ENCODE assay signal across 18 cellular contexts in the genomic region with DNA sequence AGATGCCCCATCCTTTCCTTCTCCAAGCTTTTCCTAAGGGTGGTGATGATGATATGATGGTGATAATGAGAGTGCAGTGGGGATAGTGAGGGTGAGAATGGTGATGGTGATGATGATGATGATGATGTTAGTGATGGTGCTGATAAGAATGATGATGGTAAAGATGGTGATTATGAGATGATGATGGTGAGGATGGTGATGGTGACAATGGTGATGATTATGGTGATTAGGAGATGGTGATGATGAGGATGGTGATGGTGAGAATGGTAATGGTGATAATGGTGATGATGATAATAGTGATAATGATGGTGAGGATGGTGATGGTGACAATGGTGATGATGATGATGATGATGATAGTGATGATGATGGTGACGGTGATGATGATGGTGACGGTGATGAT. TPM values are rescaled to one million over a fixed set of nuclear protein-coding genes. Genes with fewer than 3 reads are reported as not detected.
DNase-seq lines count a peak whose midpoint lies in the region; ATAC-seq, FAIRE-seq and TF ChIP-seq lines count a peak whose summit lies in the region.
"Had no signal": no experiment of that assay in that cellular context is flagged by ENCODE, and none has a peak within 500 bp of the region (broad histone marks: within the 10 kb centered on the region; RNA-seq: fewer than 3 reads in every experiment).

No MANE protein-coding gene starts in this region.

- in situ Hi-C loops in HepG2 (cut with HindIII; ENCODE audit: extremely low pct_ligation_motif_present, low pct_unique_long_range_greater_than_20kb) = no loop called here
- in situ Hi-C loops in K562 (cut with MboI) = no loop called here

- no peak for FAIRE-seq in HepG2 (lab: Jason Lieb, UNC)
- FAIRE-seq in K562 (lab: Jason Lieb, UNC) = peak; percentile 79
- FAIRE-seq: GM19239, H54 had no signal

- no peak overlapping the region for H4K8ac ChIP-seq in neuronal stem cell (ENCODE audit: low read depth, low read length)

- 4% methylated on average over 2 of the region's 2 CpGs for WGBS in HepG2 (ENCODE audit: low lambda C conversion rate)
- 31% methylated on average over 2 of the region's 2 CpGs for WGBS in right lobe of liver (ENCODE audit: insufficient coverage, low coverage, low lambda C conversion rate, missing lambda C conversion rate)
- 0% methylated on average over 2 of the region's 2 CpGs for WGBS in K562 (ENCODE audit: insufficient coverage, low coverage, missing lambda C conversion rate)
- WGBS in neuronal stem cell (ENCODE audit: extremely low coverage in 2 of 2, insufficient read length in 2 of 2, insufficient replicate concordance in 1 of 2), 2 donors = no CpG with 5 or more reads among the region's 2 CpGs

- no peak overlapping the region for H3K4me3 ChIP-seq in HepG2 (replicated peaks in 1 of 3; ENCODE audit: insufficient read depth in 1 of 3, low read depth in 2 of 3, low read length in 3 of 3)
- no peak overlapping the region for H3K4me3 ChIP-seq in right lobe of liver
- H3K4me3 ChIP-seq in K562 = no peak overlapping the region
- no peak overlapping the region for H3K4me3 ChIP-seq in neuronal stem cell (ENCODE audit: low read length in 2 of 2)

- H2BK12ac ChIP-seq in neuronal stem cell (ENCODE audit: low read length) = peak overlapping the region; percentile 23

- CTCF ChIA-PET in HepG2 (lab: Yijun Ruan, JAX; ENCODE audit: low intra/inter-chr PET ratio, low total read pairs) = no interaction called here
- CTCF ChIA-PET in K562 (lab: Yijun Ruan, JAX; ENCODE audit: low intra/inter-chr PET ratio) = no interaction called here
- CTCF ChIA-PET in activated CD4-positive, alpha-beta memory T cell treated with anti-CD3 and anti-CD28 coated beads for 36 hours (lab: Charles Lee) = interaction anchor here (1.9 to 2.5 kb wide), 2 partner anchors 52 to 58 kb away, joined by 8 read pairs; no protein-coding TSS in a partner anchor

- no peak overlapping the region for H2BK5ac ChIP-seq in neuronal stem cell (ENCODE audit: low read length)

- TF ChIP-seq RAD21 in HepG2 (CRISPR knock-in tag; IDR thresholded peaks at IDR 0.05) (no peak), K562 (CRISPR knock-in tag; conservative IDR thresholded peaks at IDR 0.05 in 1 of 2, IDR thresholded peaks at IDR 0.05 in 1 of 2) (no peak)

- BruUV-seq in HepG2 (replicated peaks; lab: Mats Ljungman, UMichigan) (no TSS peak), K562 (replicated peaks; lab: Mats Ljungman, UMichigan) (no TSS peak)

- H3K4ac ChIP-seq in neuronal stem cell (ENCODE audit: low read length) = no peak overlapping the region

- no peak overlapping the region for H3K18ac ChIP-seq in neuronal stem cell (ENCODE audit: low read length)

- no peak overlapping the region for H2AK5ac ChIP-seq in neuronal stem cell (ENCODE audit: low read depth, low read length)

- intact Hi-C loops in HepG2 (cut with micrococcal nuclease; ENCODE audit: unreplicated experiment) = no loop called here
- intact Hi-C loops in right lobe of liver (cut with DNase I) = loop anchor here in 1 of 2 donors (10.0 kb wide), 1 partner anchor 488 kb away; no protein-coding TSS in a partner anchor
- intact Hi-C loops in K562 (cut with micrococcal nuclease) = no loop called here
- intact Hi-C loops in activated CD4-positive, alpha-beta memory T cell treated with anti-CD3 and anti-CD28 coated beads for 36 hours (cut with micrococcal nuclease) = no loop called here

- H3K27ac ChIP-seq in HepG2 (ENCODE audit: extremely low read length, insufficient read depth, low read length) (no peak overlapping the region), right lobe of liver (no peak overlapping the region), K562 (ENCODE audit: extremely low read depth, low read depth, low read length) (no peak overlapping the region), neuronal stem cell (replicated peaks; ENCODE audit: low read length) (no peak overlapping the region)
- H3K27ac ChIP-seq: 22Rv1 had no signal

- H2AFZ ChIP-seq in HepG2 (ENCODE audit: low read length) = no peak overlapping the region
- H2AFZ ChIP-seq in K562 (ENCODE audit: low read depth, low read length) = no peak overlapping the region
- no peak overlapping the region for H2AFZ ChIP-seq in neuronal stem cell (ENCODE audit: low read length)

- no peaks in the 10 kb centered on the region for H3K9me1 ChIP-seq in K562 (ENCODE audit: control insufficient read depth, insufficient read depth, low read length)

- no peak overlapping the region for H3K27ac Mint-ChIP-seq in activated CD4-positive, alpha-beta memory T cell treated with anti-CD3 and anti-CD28 coated beads for 36 hours
- H3K27ac Mint-ChIP-seq: CD14-positive monocyte; CD8-positive, alpha-beta T cell had no signal

- H3K9me3 ChIP-seq in HepG2 (ENCODE audit: low read length) = no peaks in the 10 kb centered on the region
- no peaks in the 10 kb centered on the region for H3K9me3 ChIP-seq in right lobe of liver
- no peaks in the 10 kb centered on the region for H3K9me3 ChIP-seq in K562 (replicated peaks; ENCODE audit: control insufficient read depth, insufficient read depth, low read depth, low read length)
- peaks cover 0 to 7% of the 10 kb centered on the region in 2 donors for H3K9me3 ChIP-seq in neuronal stem cell (replicated peaks in 1 of 2; ENCODE audit: control insufficient read depth in 2 of 2, insufficient read depth in 1 of 2, low read depth in 1 of 2, low read length in 2 of 2)

- DNase-seq in HepG2 (ENCODE audit: low spot score) (no peak), right lobe of liver (no peak), K562 (ENCODE audit: extremely low read depth in 1 of 4, low spot score in 3 of 4) (no peak), neuronal stem cell (ENCODE audit: low spot score) (no peak)
- no peak for DNase-seq in activated CD4-positive, alpha-beta memory T cell treated with anti-CD3 and anti-CD28 coated beads for 36 hours
- DNase-seq: CD8-positive, alpha-beta T cell; COR-L47; DND-41; GDM1 had no signal

- H3K36me3 Mint-ChIP-seq in activated CD4-positive, alpha-beta memory T cell treated with anti-CD3 and anti-CD28 coated beads for 36 hours = no peaks in the 10 kb centered on the region
- H3K36me3 Mint-ChIP-seq: CD14-positive monocyte; CD8-positive, alpha-beta T cell had no signal

- TF ChIP-seq CTCF in HepG2 (CRISPR knock-in tag; IDR thresholded peaks at IDR 0.05) (no peak), right lobe of liver (IDR thresholded peaks at IDR 0.05) (no peak), K562 (IDR thresholded peaks at IDR 0.05 in 2 of 3, conservative IDR thresholded peaks at IDR 0.05 in 1 of 3; ENCODE audit: insufficient read depth in 2 of 3, low read depth in 1 of 3, low read length in 3 of 3) (no peak)

- no peak overlapping the region for H2BK120ac ChIP-seq in neuronal stem cell (ENCODE audit: low read depth, low read length)

- H3K27me3 Mint-ChIP-seq in activated CD4-positive, alpha-beta memory T cell treated with anti-CD3 and anti-CD28 coated beads for 36 hours = peaks cover 8% of the 10 kb centered on the region

- H4K91ac ChIP-seq in neuronal stem cell (ENCODE audit: low read depth, low read length, poor library complexity) = peak overlapping the region; percentile 96

- no peak overlapping the region for H3K9ac ChIP-seq in HepG2 (ENCODE audit: insufficient read depth, low read depth, low read length)
- no peak overlapping the region for H3K9ac ChIP-seq in K562 (ENCODE audit: insufficient read depth in 1 of 2, low read depth in 2 of 2, low read length in 2 of 2)
- peak overlapping the region; percentile 24 for H3K9ac ChIP-seq in neuronal stem cell (ENCODE audit: low read depth, low read length, poor library complexity)

- POLR2A ChIA-PET in HepG2 (lab: Yijun Ruan, JAX) = no interaction called here
- POLR2A ChIA-PET in K562 (lab: Yijun Ruan, JAX) = interaction anchor here (0.7 to 1.2 kb wide), 3 partner anchors 19 to 72 kb away, joined by 3 to 4 read pairs (median 4); no protein-coding TSS in a partner anchor
- POLR2A ChIA-PET in activated CD4-positive, alpha-beta memory T cell treated with anti-CD3 and anti-CD28 coated beads for 36 hours (lab: Charles Lee) = no interaction called here

- TF ChIP-seq EP300 in HepG2 (IDR thresholded peaks at IDR 0.05; ENCODE audit: low read depth in 2 of 2, low read length in 2 of 2) (no peak), HepG2 (CRISPR knock-in tag; IDR thresholded peaks at IDR 0.05; ENCODE audit: borderline replicate concordance) (no peak), K562 (IDR thresholded peaks at IDR 0.05; ENCODE audit: low read length) (no peak)

- no peaks in the 10 kb centered on the region for H3K9me3 Mint-ChIP-seq in activated CD4-positive, alpha-beta memory T cell treated with anti-CD3 and anti-CD28 coated beads for 36 hours
- H3K9me3 Mint-ChIP-seq: CD8-positive, alpha-beta T cell had no signal

- H3K14ac ChIP-seq in neuronal stem cell (ENCODE audit: low read length) = no peak overlapping the region

- H4K20me1 ChIP-seq in HepG2 (ENCODE audit: insufficient read depth, low read length) = no peaks in the 10 kb centered on the region
- peaks cover 2% of the 10 kb centered on the region; the same call in 1 of the 2 replicates for H4K20me1 ChIP-seq in K562 (replicated peaks; ENCODE audit: control insufficient read depth, insufficient read depth, low read length)

- no peaks in the 10 kb centered on the region for H3K4me1 Mint-ChIP-seq in activated CD4-positive, alpha-beta memory T cell treated with anti-CD3 and anti-CD28 coated beads for 36 hours (ENCODE audit: low read depth)
- H3K4me1 Mint-ChIP-seq: CD14-positive monocyte had no signal

- H3K4me2 ChIP-seq in HepG2 (ENCODE audit: low read depth, low read length) (no peak overlapping the region), K562 (ENCODE audit: insufficient read depth, low read length) (no peak overlapping the region), neuronal stem cell (ENCODE audit: insufficient read depth, low read length, poor library complexity, severe bottlenecking) (no peak overlapping the region)

- H3K36me3 ChIP-seq in HepG2 (replicated peaks in 1 of 2; ENCODE audit: control insufficient read depth in 1 of 2, insufficient read depth in 2 of 2, low read length in 2 of 2) (no peaks in the 10 kb centered on the region), right lobe of liver (no peaks in the 10 kb centered on the region), K562 (ENCODE audit: control insufficient read depth, insufficient read depth, low read length) (no peaks in the 10 kb centered on the region), neuronal stem cell (replicated peaks in 1 of 2; ENCODE audit: control insufficient read depth in 2 of 2, insufficient read depth in 2 of 2, low read length in 2 of 2) (no peaks in the 10 kb centered on the region)

- H3K27me3 ChIP-seq in HepG2 (ENCODE audit: control insufficient read depth in 1 of 2, insufficient read depth in 2 of 2, low read length in 2 of 2) (peaks cover 3 to 21% of the 10 kb centered on the region in 2 experiments), right lobe of liver (no peaks in the 10 kb centered on the region), K562 (ENCODE audit: control insufficient read depth in 2 of 2, insufficient read depth in 2 of 2, low read length in 2 of 2) (peaks cover 0 to 34% of the 10 kb centered on the region in 2 experiments; a peak in 2 of 5 replicates), neuronal stem cell (ENCODE audit: control insufficient read depth in 3 of 3, insufficient read depth in 3 of 3, low read depth in 1 of 3, low read length in 3 of 3) (peaks cover 0 to 36% (median 17%) of the 10 kb centered on the region in 3 experiments)

- no peak overlapping the region for H2BK15ac ChIP-seq in neuronal stem cell (ENCODE audit: low read length)

- ATAC-seq in HepG2 (no peak), right lobe of liver (no peak), K562 (no peak), GM21619 (IDR thresholded peaks at IDR 0.05; ENCODE audit: unreplicated experiment) (no peak), GM18909 (IDR thresholded peaks at IDR 0.05; ENCODE audit: poor library complexity, unreplicated experiment) (no peak)
- ATAC-seq: CD8-positive, alpha-beta T cell; HCT116 had no signal

- H3K79me1 ChIP-seq in neuronal stem cell (ENCODE audit: low read depth, low read length) = no peaks in the 10 kb centered on the region

- TF ChIP-seq POLR2A in HepG2 (IDR thresholded peaks at IDR 0.05; ENCODE audit: insufficient read depth in 1 of 2, low read depth in 2 of 2, low read length in 2 of 2) (no peak), right lobe of liver (IDR thresholded peaks at IDR 0.05) (no peak), K562 (conservative IDR thresholded peaks at IDR 0.05) (no peak)

- H3K23ac ChIP-seq in neuronal stem cell (ENCODE audit: low read depth, low read length, poor library complexity) = no peak overlapping the region

- H3K79me2 ChIP-seq in HepG2 (ENCODE audit: insufficient read depth, low read length) (no peaks in the 10 kb centered on the region), K562 (ENCODE audit: control insufficient read depth, insufficient read depth, low read length) (no peaks in the 10 kb centered on the region)

- H3K4me1 ChIP-seq in HepG2 (ENCODE audit: insufficient read depth, low read length) (peaks cover 8% of the 10 kb centered on the region; the same call in 1 of the 2 replicates), right lobe of liver (no peaks in the 10 kb centered on the region), K562 (replicated peaks in 1 of 2; ENCODE audit: control insufficient read depth in 2 of 2, insufficient read depth in 2 of 2, low read length in 2 of 2) (peaks cover 0 to 7% of the 10 kb centered on the region in 2 experiments; a peak in 2 of 5 replicates), neuronal stem cell (ENCODE audit: control insufficient read depth in 2 of 2, insufficient read depth in 1 of 2, low read depth in 1 of 2, low read length in 2 of 2) (no peaks in the 10 kb centered on the region)

- H3K4me3 Mint-ChIP-seq in activated CD4-positive, alpha-beta memory T cell treated with anti-CD3 and anti-CD28 coated beads for 36 hours = no peak overlapping the region
- H3K4me3 Mint-ChIP-seq: CD14-positive monocyte; CD8-positive, alpha-beta T cell had no signal

RNA-seq across cellular contexts. Expression of a gene that starts 4.0 kb away (rescaled TPM):
- total RNA-seq in HepG2 (2016; rRNA removed; fragmentation: Illumina TruSeq; extraction: Trizol) = not detected in 2 replicates
- total RNA-seq in HepG2 (2016; cell fraction: cytosol; rRNA removed; fragmentation: Illumina TruSeq; extraction: Trizol; ENCODE audit: low read depth) = not detected in 2 replicates
- total RNA-seq in HepG2 (2016; cell fraction: insoluble cytoplasmic fraction; rRNA removed; fragmentation: Illumina TruSeq; extraction: Trizol) = not detected in 2 replicates
- total RNA-seq in HepG2 (2016; cell fraction: membrane; rRNA removed; fragmentation: Illumina TruSeq; extraction: Trizol) = not detected in 2 replicates
- total RNA-seq in HepG2 (2016; cell fraction: nucleus; rRNA removed; fragmentation: Illumina TruSeq; extraction: Trizol) = not detected in 2 replicates
- 0.01 TPM in 1 of 2 replicates, not detected in the other for polyA plus RNA-seq in HepG2 (2011; rRNA removed)
- polyA plus RNA-seq in HepG2 (2011; cell fraction: cytosol; rRNA removed) = 0.03 TPM in 1 of 2 replicates, not detected in the other
- polyA plus RNA-seq in HepG2 (2011; cell fraction: nucleus; rRNA removed) = not detected in 2 replicates
- not detected in 2 replicates for polyA plus RNA-seq in HepG2 (2012)
- not detected in 2 replicates for polyA plus RNA-seq in HepG2 (2016; cell fraction: cytosol; fragmentation: Illumina TruSeq; extraction: Trizol; ENCODE audit: low read depth)
- polyA plus RNA-seq in HepG2 (2016; cell fraction: insoluble cytoplasmic fraction; fragmentation: Illumina TruSeq; extraction: Trizol; ENCODE audit: low read depth) = not detected in 2 replicates
- not detected in 2 replicates for polyA plus RNA-seq in HepG2 (2016; cell fraction: membrane; fragmentation: Illumina TruSeq; extraction: Trizol; ENCODE audit: low read depth)
- not detected in 2 replicates for polyA plus RNA-seq in HepG2 (2016; cell fraction: nucleus; fragmentation: Illumina TruSeq; extraction: Trizol; ENCODE audit: insufficient read depth, low read depth)
- polyA minus RNA-seq in HepG2 (2011; rRNA and poly(A)+ RNA removed; ENCODE audit: low replicate concordance) = not detected in 2 replicates
- polyA minus RNA-seq in HepG2 (2011; cell fraction: cytosol; rRNA and poly(A)+ RNA removed) = not detected in 2 replicates
- not detected in 2 replicates for polyA minus RNA-seq in HepG2 (2011; cell fraction: nucleus; rRNA and poly(A)+ RNA removed)
- not detected for total RNA-seq in right lobe of liver
- total RNA-seq in K562 (2011; cell fraction: chromatin; rRNA removed; ENCODE audit: low replicate concordance) = not detected in 2 replicates
- total RNA-seq in K562 (2011; cell fraction: nucleolus; rRNA removed) = not detected in 2 replicates
- not detected in 2 replicates for total RNA-seq in K562 (2011; cell fraction: nucleoplasm; rRNA removed)
- not detected in 2 replicates for total RNA-seq in K562 (2014; rRNA removed)
- total RNA-seq in K562 (2014; rRNA removed; fragmentation: Illumina TruSeq; extraction: Trizol) = not detected in 2 replicates
- not detected in 2 replicates for total RNA-seq in K562 (2015; rRNA removed; fragmentation: Illumina TruSeq; extraction: Trizol)
- not detected in 2 replicates for total RNA-seq in K562 (2021)
- polyA plus RNA-seq in K562 (2011; rRNA removed) = not detected in 2 replicates
- 0.01 TPM in 1 of 2 replicates, not detected in the other for polyA plus RNA-seq in K562 (2011; cell fraction: cytosol; rRNA removed)
- not detected in 2 replicates for polyA plus RNA-seq in K562 (2011; cell fraction: nucleus; rRNA removed)
- 0.01 TPM in 1 of 2 replicates, not detected in the other for polyA plus RNA-seq in K562 (2012)
- polyA plus RNA-seq in K562 (2014; fragmentation: Illumina TruSeq; extraction: Trizol) = not detected in 2 replicates
- not detected for polyA plus RNA-seq in K562 (2014; fragmentation: Nextera tagmentation; extraction: Ambion mirVana)
- polyA plus RNA-seq in K562 (2014; rRNA removed) = not detected in 2 replicates
- polyA minus RNA-seq in K562 (2011; rRNA and poly(A)+ RNA removed) = not detected in 2 replicates
- polyA minus RNA-seq in K562 (2011; cell fraction: cytosol; rRNA and poly(A)+ RNA removed) = not detected in 2 replicates
- not detected in 2 replicates for polyA minus RNA-seq in K562 (2011; cell fraction: nucleus; rRNA and poly(A)+ RNA removed)
- not detected for polyA plus RNA-seq in neuronal stem cell (2013, experiment 1 of 2)
- polyA plus RNA-seq in neuronal stem cell (2013, experiment 2 of 2) = 0.01 TPM
- total RNA-seq in activated CD4-positive, alpha-beta memory T cell treated with anti-CD3 and anti-CD28 coated beads for 36 hours = not detected
- total RNA-seq: A673; CD8-positive, alpha-beta T cell had no signal
- polyA plus RNA-seq: BJ, CD14-positive monocyte had no signal

RNA-seq across cellular contexts. Expression of a gene that starts 22.3 kb away (rescaled TPM):
- total RNA-seq in HepG2 (2016; rRNA removed; fragmentation: Illumina TruSeq; extraction: Trizol) = not detected in 2 replicates
- not detected in 2 replicates for total RNA-seq in HepG2 (2016; cell fraction: cytosol; rRNA removed; fragmentation: Illumina TruSeq; extraction: Trizol; ENCODE audit: low read depth)
- not detected in 2 replicates for total RNA-seq in HepG2 (2016; cell fraction: insoluble cytoplasmic fraction; rRNA removed; fragmentation: Illumina TruSeq; extraction: Trizol)
- not detected in 2 replicates for total RNA-seq in HepG2 (2016; cell fraction: membrane; rRNA removed; fragmentation: Illumina TruSeq; extraction: Trizol)
- not detected in 2 replicates for total RNA-seq in HepG2 (2016; cell fraction: nucleus; rRNA removed; fragmentation: Illumina TruSeq; extraction: Trizol)
- not detected in 2 replicates for polyA plus RNA-seq in HepG2 (2011; rRNA removed)
- polyA plus RNA-seq in HepG2 (2011; cell fraction: cytosol; rRNA removed) = 0.04 TPM in 1 of 2 replicates, not detected in the other
- not detected in 2 replicates for polyA plus RNA-seq in HepG2 (2011; cell fraction: nucleus; rRNA removed)
- not detected in 2 replicates for polyA plus RNA-seq in HepG2 (2012)
- not detected in 2 replicates for polyA plus RNA-seq in HepG2 (2016; cell fraction: cytosol; fragmentation: Illumina TruSeq; extraction: Trizol; ENCODE audit: low read depth)
- not detected in 2 replicates for polyA plus RNA-seq in HepG2 (2016; cell fraction: insoluble cytoplasmic fraction; fragmentation: Illumina TruSeq; extraction: Trizol; ENCODE audit: low read depth)
- polyA plus RNA-seq in HepG2 (2016; cell fraction: membrane; fragmentation: Illumina TruSeq; extraction: Trizol; ENCODE audit: low read depth) = not detected in 2 replicates
- not detected in 2 replicates for polyA plus RNA-seq in HepG2 (2016; cell fraction: nucleus; fragmentation: Illumina TruSeq; extraction: Trizol; ENCODE audit: insufficient read depth, low read depth)
- not detected in 2 replicates for polyA minus RNA-seq in HepG2 (2011; rRNA and poly(A)+ RNA removed; ENCODE audit: low replicate concordance)
- polyA minus RNA-seq in HepG2 (2011; cell fraction: cytosol; rRNA and poly(A)+ RNA removed) = not detected in 2 replicates
- polyA minus RNA-seq in HepG2 (2011; cell fraction: nucleus; rRNA and poly(A)+ RNA removed) = not detected in 2 replicates
- total RNA-seq in right lobe of liver = under 1 TPM in 2 of 6 experiments, not detected in 4; 0.20 to 0.31 TPM
- not detected in 2 replicates for total RNA-seq in K562 (2011; cell fraction: chromatin; rRNA removed; ENCODE audit: low replicate concordance)
- not detected in 2 replicates for total RNA-seq in K562 (2011; cell fraction: nucleolus; rRNA removed)
- total RNA-seq in K562 (2011; cell fraction: nucleoplasm; rRNA removed) = not detected in 2 replicates
- not detected in 2 replicates for total RNA-seq in K562 (2014; rRNA removed)
- total RNA-seq in K562 (2014; rRNA removed; fragmentation: Illumina TruSeq; extraction: Trizol) = not detected in 2 replicates
- not detected in 2 replicates for total RNA-seq in K562 (2015; rRNA removed; fragmentation: Illumina TruSeq; extraction: Trizol)
- total RNA-seq in K562 (2021) = not detected in 2 replicates
- polyA plus RNA-seq in K562 (2011; rRNA removed) = not detected in 2 replicates
- polyA plus RNA-seq in K562 (2011; cell fraction: cytosol; rRNA removed) = not detected in 2 replicates
- polyA plus RNA-seq in K562 (2011; cell fraction: nucleus; rRNA removed) = not detected in 2 replicates
- polyA plus RNA-seq in K562 (2012) = not detected in 2 replicates
- polyA plus RNA-seq in K562 (2014; fragmentation: Illumina TruSeq; extraction: Trizol) = not detected in 2 replicates
- polyA plus RNA-seq in K562 (2014; fragmentation: Nextera tagmentation; extraction: Ambion mirVana) = not detected
- not detected in 2 replicates for polyA plus RNA-seq in K562 (2014; rRNA removed)
- polyA minus RNA-seq in K562 (2011; rRNA and poly(A)+ RNA removed) = not detected in 2 replicates
- not detected in 2 replicates for polyA minus RNA-seq in K562 (2011; cell fraction: cytosol; rRNA and poly(A)+ RNA removed)
- polyA minus RNA-seq in K562 (2011; cell fraction: nucleus; rRNA and poly(A)+ RNA removed) = not detected in 2 replicates
- polyA plus RNA-seq in neuronal stem cell (2013, experiment 1 of 2) = not detected
- polyA plus RNA-seq in neuronal stem cell (2013, experiment 2 of 2) = 0.04 TPM
- total RNA-seq in activated CD4-positive, alpha-beta memory T cell treated with anti-CD3 and anti-CD28 coated beads for 36 hours = not detected
- total RNA-seq: A673; CD8-positive, alpha-beta T cell had no signal
- polyA plus RNA-seq: BJ, CD14-positive monocyte had no signal

RNA-seq across cellular contexts. Expression of a gene that starts 36.7 kb away (rescaled TPM):
- total RNA-seq in HepG2 (2016; rRNA removed; fragmentation: Illumina TruSeq; extraction: Trizol) (31.2 and 80.5 TPM in 2 replicates), right lobe of liver (10 to 100 TPM; 16.4 to 41.4 (median 31.3) TPM), K562 (2014; rRNA removed) (46.0 and 70.3 TPM in 2 replicates), K562 (2014; rRNA removed; fragmentation: Illumina TruSeq; extraction: Trizol) (6.6 and 10.2 TPM in 2 replicates), K562 (2015; rRNA removed; fragmentation: Illumina TruSeq; extraction: Trizol) (24.7 and 26.1 TPM in 2 replicates), K562 (2021) (58.6 and 66.9 TPM in 2 replicates)
- total RNA-seq in HepG2 (2016; cell fraction: cytosol; rRNA removed; fragmentation: Illumina TruSeq; extraction: Trizol; ENCODE audit: low read depth) = 3.3 and 3.9 TPM in 2 replicates
- total RNA-seq in HepG2 (2016; cell fraction: insoluble cytoplasmic fraction; rRNA removed; fragmentation: Illumina TruSeq; extraction: Trizol) = 27.3 and 85.1 TPM in 2 replicates
- total RNA-seq in HepG2 (2016; cell fraction: membrane; rRNA removed; fragmentation: Illumina TruSeq; extraction: Trizol) = 12.6 and 13.1 TPM in 2 replicates
- total RNA-seq in HepG2 (2016; cell fraction: nucleus; rRNA removed; fragmentation: Illumina TruSeq; extraction: Trizol) = 73.8 and 95.4 TPM in 2 replicates
- polyA plus RNA-seq in HepG2 (2011; rRNA removed) (33.3 and 80.9 TPM in 2 replicates), K562 (2011; rRNA removed) (11.2 and 55.2 TPM in 2 replicates), K562 (2014; fragmentation: Illumina TruSeq; extraction: Trizol) (25.7 and 32.4 TPM in 2 replicates), K562 (2014; fragmentation: Nextera tagmentation; extraction: Ambion mirVana) (1 to 10 TPM; 3.2 to 4.3 TPM), K562 (2014; rRNA removed) (37.9 and 43.9 TPM in 2 replicates)
- 36.4 and 38.7 TPM in 2 replicates for polyA plus RNA-seq in HepG2 (2011; cell fraction: cytosol; rRNA removed)
- polyA plus RNA-seq in HepG2 (2011; cell fraction: nucleus; rRNA removed) = 62.0 and 98.2 TPM in 2 replicates
- polyA plus RNA-seq in HepG2 (2012) = 77.5 and 98.1 TPM in 2 replicates
- polyA plus RNA-seq in HepG2 (2016; cell fraction: cytosol; fragmentation: Illumina TruSeq; extraction: Trizol; ENCODE audit: low read depth) = 3.3 and 3.7 TPM in 2 replicates
- polyA plus RNA-seq in HepG2 (2016; cell fraction: insoluble cytoplasmic fraction; fragmentation: Illumina TruSeq; extraction: Trizol; ENCODE audit: low read depth) = 24.9 and 30.2 TPM in 2 replicates
- 6.3 and 7.0 TPM in 2 replicates for polyA plus RNA-seq in HepG2 (2016; cell fraction: membrane; fragmentation: Illumina TruSeq; extraction: Trizol; ENCODE audit: low read depth)
- 132 and 143 TPM in 2 replicates for polyA plus RNA-seq in HepG2 (2016; cell fraction: nucleus; fragmentation: Illumina TruSeq; extraction: Trizol; ENCODE audit: insufficient read depth, low read depth)
- polyA minus RNA-seq in HepG2 (2011; rRNA and poly(A)+ RNA removed; ENCODE audit: low replicate concordance) = 63.1 and 66.1 TPM in 2 replicates
- polyA minus RNA-seq in HepG2 (2011; cell fraction: cytosol; rRNA and poly(A)+ RNA removed) = 26.8 and 38.6 TPM in 2 replicates
- 15.3 and 25.5 TPM in 2 replicates for polyA minus RNA-seq in HepG2 (2011; cell fraction: nucleus; rRNA and poly(A)+ RNA removed)
- total RNA-seq in K562 (2011; cell fraction: chromatin; rRNA removed; ENCODE audit: low replicate concordance) = 22.6 and 51.1 TPM in 2 replicates
- total RNA-seq in K562 (2011; cell fraction: nucleolus; rRNA removed) = 61.6 and 67.9 TPM in 2 replicates
- total RNA-seq in K562 (2011; cell fraction: nucleoplasm; rRNA removed) = 42.1 and 42.2 TPM in 2 replicates
- polyA plus RNA-seq in K562 (2011; cell fraction: cytosol; rRNA removed) = 21.6 and 35.4 TPM in 2 replicates
- 69.1 and 116 TPM in 2 replicates for polyA plus RNA-seq in K562 (2011; cell fraction: nucleus; rRNA removed)
- polyA plus RNA-seq in K562 (2012) = 80.4 and 94.8 TPM in 2 replicates
- 7.4 and 16.4 TPM in 2 replicates for polyA minus RNA-seq in K562 (2011; rRNA and poly(A)+ RNA removed)
- polyA minus RNA-seq in K562 (2011; cell fraction: cytosol; rRNA and poly(A)+ RNA removed) = 12.9 and 44.1 TPM in 2 replicates
- 17.9 and 38.1 TPM in 2 replicates for polyA minus RNA-seq in K562 (2011; cell fraction: nucleus; rRNA and poly(A)+ RNA removed)
- 17.1 TPM for polyA plus RNA-seq in neuronal stem cell (2013, experiment 1 of 2)
- polyA plus RNA-seq in neuronal stem cell (2013, experiment 2 of 2) = 16.2 TPM
- total RNA-seq in activated CD4-positive, alpha-beta memory T cell treated with anti-CD3 and anti-CD28 coated beads for 36 hours = not detected
- total RNA-seq: CD8-positive, alpha-beta T cell had no signal
- polyA plus RNA-seq: CD14-positive monocyte had no signal

Comparison
In these comparisons a context has a peak if more than half of its experiments do, and no peak if none do; other contexts are left out.
1. RNA of a gene that starts 36.7 kb away (total RNA-seq): 3.3 to 95.4 TPM in HepG2, 6.6 to 70.3 TPM in K562 and 16.4 to 41.4 TPM in right lobe of liver; not detected in activated CD4-positive, alpha-beta memory T cell treated with anti-CD3 and anti-CD28 coated beads for 36 hours; every median in the first group is over 4 times any median in the second.